26 cellular contexts compared by ENCODE assay signal in genomic region chr5:160020969-160021368, GRCh38. TPM values are rescaled to one million over a fixed set of nuclear protein-coding genes. Genes with fewer than 3 reads are reported as not detected.
DNase-seq lines count a peak whose midpoint lies in the region; ATAC-seq, FAIRE-seq and TF ChIP-seq lines count a peak whose summit lies in the region.
"Had no signal": no experiment of that assay in that cellular context is flagged by ENCODE, and none has a peak within 500 bp of the region (broad histone marks: within the 10 kb centered on the region; RNA-seq: fewer than 3 reads in every experiment).

No MANE protein-coding gene starts in this region.

- peaks cover 22% of the 10 kb centered on the region for H3K4me1 Mint-ChIP-seq in activated CD8-positive, alpha-beta memory T cell treated with anti-CD3 and anti-CD28 coated beads, Interleukin-2, amount 10 ng/mL, durations not matched to agents 7 days and 5 days
- peaks cover 24% of the 10 kb centered on the region for H3K4me1 Mint-ChIP-seq in T-helper 17 cell
- H3K4me1 Mint-ChIP-seq: neural progenitor cell had no signal

- peak overlapping the region; percentile 54 for H3K27ac Mint-ChIP-seq in activated CD8-positive, alpha-beta memory T cell treated with anti-CD3 and anti-CD28 coated beads, Interleukin-2, amount 10 ng/mL, durations not matched to agents 7 days and 5 days
- no peak overlapping the region for H3K27ac Mint-ChIP-seq in T-helper 17 cell
- H3K27ac Mint-ChIP-seq: neural progenitor cell had no signal

- H3K4me2 ChIP-seq in SK-N-SH, result no peak overlapping the region
- H3K4me2 ChIP-seq: neural progenitor cell had no signal

- no peak overlapping the region for H3K4me3 ChIP-seq in fibroblast of pulmonary artery (replicated peaks; ENCODE audit: low read depth, low read length)
- no peak overlapping the region for H3K4me3 ChIP-seq in small intestine (ENCODE audit: low read depth in 1 of 2, low read length in 2 of 2)
- H3K4me3 ChIP-seq in SK-N-SH (ENCODE audit: low read depth in 2 of 2, low read length in 1 of 2), result no peak overlapping the region
- H3K4me3 ChIP-seq: ascending aorta, gastroesophageal sphincter, HAP-1, neural progenitor cell, SK-N-MC, transverse colon had no signal

- peak overlapping the region; percentile 20 to 75 for H3K27ac ChIP-seq in small intestine (ENCODE audit: low read depth in 1 of 2, low read length in 1 of 2)
- H3K27ac ChIP-seq in SK-N-SH (ENCODE audit: low read depth in 2 of 2, low read length in 1 of 2), result no peak overlapping the region
- H3K27ac ChIP-seq: ascending aorta, neural progenitor cell, RWPE1, SK-N-MC, VCaP had no signal

- H3K27me3 ChIP-seq in small intestine (ENCODE audit: control insufficient read depth in 2 of 2, insufficient read depth in 2 of 2, low read length in 2 of 2) (no peaks in the 10 kb centered on the region), SK-N-SH (ENCODE audit: insufficient read depth) (no peaks in the 10 kb centered on the region)
- H3K27me3 ChIP-seq: ascending aorta, gastroesophageal sphincter, neural progenitor cell, transverse colon had no signal

- no peak overlapping the region for H3K9ac ChIP-seq in SK-N-SH
- H3K9ac ChIP-seq: neural progenitor cell had no signal

- no peak for TF ChIP-seq EP300 in SK-N-SH (IDR thresholded peaks at IDR 0.05; ENCODE audit: borderline replicate concordance in 1 of 2, low read depth in 1 of 2, low read length in 1 of 2)

- H4K20me1 ChIP-seq in SK-N-SH (ENCODE audit: insufficient read depth), result no peaks in the 10 kb centered on the region

- CTCF ChIA-PET in activated CD8-positive, alpha-beta memory T cell treated with anti-CD3 and anti-CD28 coated beads, Interleukin-2, amount 10 ng/mL, durations not matched to agents 7 days and 5 days (lab: Charles Lee), result interaction anchor here (0.9 to 5.3 kb wide), 14 partner anchors 8 to 579 kb away, joined by 3 to 67 read pairs (median 5); partner anchors contain the start of genes PWWP2A and TTC1
- CTCF ChIA-PET in SK-N-SH (lab: Yijun Ruan, JAX), result interaction anchor here (0.7 to 5.6 kb wide), 35 partner anchors 10 to 384 kb away, joined by 3 to 99 read pairs (median 6); partner anchors contain the start of gene TTC1

- H3K4me1 ChIP-seq in small intestine (ENCODE audit: control insufficient read depth in 2 of 2, insufficient read depth in 1 of 2, low read depth in 1 of 2, low read length in 1 of 2), result no peaks in the 10 kb centered on the region
- peaks cover 0 to 3% of the 10 kb centered on the region in 2 experiments; a peak in 2 of 4 replicates for H3K4me1 ChIP-seq in SK-N-SH (ENCODE audit: control insufficient read depth in 1 of 2, insufficient read depth in 2 of 2, low read depth in 1 of 2, low read length in 1 of 2)
- H3K4me1 ChIP-seq: Caco-2, neural progenitor cell had no signal

- H3K9me2 ChIP-seq in SK-N-SH, result no peaks in the 10 kb centered on the region

- peaks cover 21% of the 10 kb centered on the region for H3K36me3 Mint-ChIP-seq in activated CD8-positive, alpha-beta memory T cell treated with anti-CD3 and anti-CD28 coated beads, Interleukin-2, amount 10 ng/mL, durations not matched to agents 7 days and 5 days
- H3K36me3 Mint-ChIP-seq in T-helper 17 cell (ENCODE audit: low read depth), result peaks cover 9% of the 10 kb centered on the region

- no peak overlapping the region for H2AFZ ChIP-seq in SK-N-SH (ENCODE audit: low read depth)
- H2AFZ ChIP-seq: neural progenitor cell had no signal

- H3K9me3 ChIP-seq in T-helper 17 cell (ENCODE audit: control insufficient read depth, low read length, poor library complexity, severe bottlenecking) (no peaks in the 10 kb centered on the region), small intestine (ENCODE audit: control insufficient read depth, low read depth) (no peaks in the 10 kb centered on the region), SK-N-SH (no peaks in the 10 kb centered on the region)
- H3K9me3 ChIP-seq: ascending aorta, Caco-2, gastroesophageal sphincter, HAP-1, transverse colon had no signal

- no peak for TF ChIP-seq RAD21 in SK-N-SH (IDR thresholded peaks at IDR 0.05; ENCODE audit: low read length)

- peaks cover 46% of the 10 kb centered on the region for H3K79me2 ChIP-seq in SK-N-SH (ENCODE audit: insufficient read depth)

- FAIRE-seq in small intestine (lab: Jason Lieb, UNC), result no peak

- WGBS in small intestine, 3 donors, result 57 to 71% (median 64%) methylated on average over 4 of the region's 4 CpGs
- WGBS in SK-N-SH (ENCODE audit: low lambda C conversion rate), result 93% methylated on average over 4 of the region's 4 CpGs

- H3K4me3 Mint-ChIP-seq in activated CD8-positive, alpha-beta memory T cell treated with anti-CD3 and anti-CD28 coated beads, Interleukin-2, amount 10 ng/mL, durations not matched to agents 7 days and 5 days, result no peak overlapping the region
- peak overlapping the region; percentile 9 for H3K4me3 Mint-ChIP-seq in T-helper 17 cell
- H3K4me3 Mint-ChIP-seq: neural progenitor cell; T-helper 2 cell treated with Interferon-gamma antibody and Interleukin-4, amounts not matched to agents 5 μg/mL and 100 μg/mL, for 36 hours had no signal

- no peak for ATAC-seq in activated CD8-positive, alpha-beta memory T cell treated with anti-CD3 and anti-CD28 coated beads, Interleukin-2, amount 10 ng/mL, durations not matched to agents 7 days and 5 days
- ATAC-seq in T-helper 17 cell, result peak; percentile 30
- no peak for ATAC-seq in GM18909 (IDR thresholded peaks at IDR 0.05; ENCODE audit: poor library complexity, unreplicated experiment)
- ATAC-seq: gastroesophageal sphincter had no signal

- TF ChIP-seq CTCF in fibroblast of pulmonary artery (IDR thresholded peaks at IDR 0.05; ENCODE audit: low read length, missing control alignments), result no peak
- no peak for TF ChIP-seq CTCF in SK-N-SH (IDR thresholded peaks at IDR 0.05)

- H3F3A ChIP-seq in SK-N-SH (replicated peaks; ENCODE audit: insufficient read depth), result peaks cover 13% of the 10 kb centered on the region

- POLR2A ChIA-PET in SK-N-SH (lab: Yijun Ruan, JAX), result no interaction called here

- H3K36me3 ChIP-seq in small intestine (ENCODE audit: control insufficient read depth in 2 of 2, insufficient read depth in 2 of 2, low read length in 2 of 2) (peaks cover 5 to 6% of the 10 kb centered on the region in 2 donors), SK-N-SH (replicated peaks in 1 of 2; ENCODE audit: control insufficient read depth in 1 of 2, insufficient read depth in 2 of 2, low read length in 1 of 2) (peaks cover 29 to 40% of the 10 kb centered on the region in 2 experiments)
- H3K36me3 ChIP-seq: neural progenitor cell, transverse colon had no signal

- no peaks in the 10 kb centered on the region for H3K9me3 Mint-ChIP-seq in activated CD8-positive, alpha-beta memory T cell treated with anti-CD3 and anti-CD28 coated beads, Interleukin-2, amount 10 ng/mL, durations not matched to agents 7 days and 5 days (ENCODE audit: low read depth)
- H3K9me3 Mint-ChIP-seq: activated naive CD4-positive, alpha-beta T cell treated with anti-CD3 and anti-CD28 coated beads, Interleukin-2, amount 50 U/mL, for 72 hours; neural progenitor cell; T-helper 2 cell treated with Interferon-gamma antibody and Interleukin-4, amounts not matched to agents 5 μg/mL and 100 μg/mL, for 36 hours had no signal

- no peaks in the 10 kb centered on the region for H3K27me3 Mint-ChIP-seq in activated CD8-positive, alpha-beta memory T cell treated with anti-CD3 and anti-CD28 coated beads, Interleukin-2, amount 10 ng/mL, durations not matched to agents 7 days and 5 days
- H3K27me3 Mint-ChIP-seq in T-helper 17 cell, result no peaks in the 10 kb centered on the region

- DNase-seq in activated CD8-positive, alpha-beta memory T cell treated with anti-CD3 and anti-CD28 coated beads, Interleukin-2, amount 10 ng/mL, durations not matched to agents 7 days and 5 days, result no peak
- no peak for DNase-seq in activated CD8-positive, alpha-beta memory T cell treated with anti-CD3 and anti-CD28 coated beads for 24 hours
- no peak for DNase-seq in T-helper 17 cell
- DNase-seq in fibroblast of pulmonary artery (ENCODE audit: low read depth), result peak; percentile 26
- DNase-seq in small intestine, result no peak
- no peak for DNase-seq in NCI-H1092 (lab: John Stamatoyannopoulos, UW)
- no peak for DNase-seq in SK-N-SH
- DNase-seq: activated CD4-positive, alpha-beta T cell treated with anti-CD3 and anti-CD28 coated beads for 48 hours; Caco-2; effector CD4-positive, alpha-beta T cell; NCI-H1092 treated with DMSO at 0.1 percent for 48 hours; NCI-H2029; NCI-H345; NCI-H774; stimulated activated CD8-positive, alpha-beta memory T cell treated with anti-CD3 and anti-CD28 coated beads, Interleukin-4, amount 100 ng/mL, for 48 hours; transverse colon had no signal

TF ChIP-seq in SK-N-SH, 30 proteins besides CTCF, POLR2A, EP300 and RAD21 (continues in another document):
- no peak for TF ChIP-seq RFX5 (IDR thresholded peaks at IDR 0.05; ENCODE audit: low read length)
- no peak for TF ChIP-seq REST (IDR thresholded peaks at IDR 0.05; ENCODE audit: low read depth, low read length)

RNA-seq across cellular contexts. Expression of gene TTC1, which starts 12.0 kb away (rescaled TPM):
- total RNA-seq in activated CD8-positive, alpha-beta memory T cell treated with anti-CD3 and anti-CD28 coated beads, Interleukin-2, amount 10 ng/mL, durations not matched to agents 7 days and 5 days, result 10 to 100 TPM; 39.3 to 54.5 TPM
- total RNA-seq in T-helper 17 cell, result 10 to 100 TPM; 24.0 to 24.3 TPM
- polyA plus RNA-seq in small intestine (10 to 100 TPM; 42.2 to 49.2 (median 44.7) TPM), SK-N-SH (2012; rRNA removed) (37.0 and 42.1 TPM in 2 replicates)
- polyA plus RNA-seq in SK-N-SH (2012; cell fraction: cytosol; rRNA removed), result 47.8 and 64.8 TPM in 2 replicates
- polyA plus RNA-seq in SK-N-SH (2012; cell fraction: nucleus; rRNA removed), result 23.2 and 23.4 TPM in 2 replicates

Comparison
In these comparisons a context has a peak if more than half of its experiments do, and no peak if none do; other contexts are left out.
1. H3K27ac ChIP-seq: peak in small intestine (2 of 2); none in SK-N-SH (0 of 2).